24 cellular contexts compared by ENCODE assay signal in the genomic region with DNA sequence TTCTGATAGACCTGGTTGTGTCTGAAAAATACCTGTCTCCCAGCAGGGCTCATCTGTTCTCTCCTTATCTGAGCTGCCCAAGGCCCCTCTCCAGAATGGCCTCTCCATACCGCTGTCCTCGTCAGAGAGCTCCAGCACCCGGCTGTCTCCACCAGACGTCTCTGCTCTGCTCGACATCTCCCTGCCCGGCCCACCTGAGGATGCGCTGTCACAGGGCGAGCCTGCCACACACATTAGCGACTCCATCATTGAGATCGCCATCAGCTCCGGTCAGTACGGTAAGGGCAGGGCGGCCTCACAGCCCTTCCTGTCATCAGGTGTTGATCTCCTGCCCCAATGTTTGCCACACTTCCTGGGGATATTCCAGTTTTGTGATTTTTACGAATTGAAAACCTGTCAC. TPM values are rescaled to one million over a fixed set of nuclear protein-coding genes. Genes with fewer than 3 reads are reported as not detected.
DNase-seq lines count a peak whose midpoint lies in the region; ATAC-seq, FAIRE-seq and TF ChIP-seq lines count a peak whose summit lies in the region.
"Had no signal": no experiment of that assay in that cellular context is flagged by ENCODE, and none has a peak within 500 bp of the region (broad histone marks: within the 10 kb centered on the region; RNA-seq: fewer than 3 reads in every experiment).

No MANE protein-coding gene starts in this region.

- no peaks in the 10 kb centered on the region for H3K27me3 ChIP-seq in osteoblast (ENCODE audit: insufficient read depth, low read length)
- H3K27me3 ChIP-seq in prostate gland (replicated peaks; ENCODE audit: insufficient read depth): no peaks in the 10 kb centered on the region
- H3K27me3 ChIP-seq: BE2C; BLaER1 treated with 17β-estradiol and CSF1 and Interleukin-3, amounts not matched to agents 10 nM and 100 nM had no signal

- H2AFZ ChIP-seq in osteoblast (ENCODE audit: low read length): no peak overlapping the region
- H2AFZ ChIP-seq: GM23248 had no signal

- no peak for TF ChIP-seq POLR2A in prostate gland (IDR thresholded peaks at IDR 0.05)

- TF ChIP-seq CTCF in kidney (IDR thresholded peaks at IDR 0.05; ENCODE audit: borderline replicate concordance, extremely low read depth, insufficient read depth) (no peak), osteoblast (IDR thresholded peaks at IDR 0.05; ENCODE audit: extremely low read depth, low read depth, low read length) (no peak), prostate gland (IDR thresholded peaks at IDR 0.05) (no peak)

- H3K36me3 ChIP-seq in kidney (ENCODE audit: control insufficient read depth in 1 of 2, insufficient read depth in 2 of 2, low read length in 2 of 2): peaks cover 60 to 82% of the 10 kb centered on the region in 2 donors
- H3K36me3 ChIP-seq in osteoblast (ENCODE audit: insufficient read depth, low read length): peaks cover 87% of the 10 kb centered on the region
- peaks cover 35 to 50% of the 10 kb centered on the region in 2 donors for H3K36me3 ChIP-seq in prostate gland

- no peaks in the 10 kb centered on the region for H4K20me1 ChIP-seq in osteoblast (ENCODE audit: insufficient read depth, low read length)

- no peak overlapping the region for H3K9ac ChIP-seq in kidney (ENCODE audit: low read length in 2 of 2)
- H3K9ac ChIP-seq: BLaER1 treated with 17β-estradiol and CSF1 and Interleukin-3, amounts not matched to agents 10 nM and 100 nM; GM23248 had no signal

- intact Hi-C loops in Right ventricle myocardium superior (cut with DNase I): no loop called here
- intact Hi-C loops in cardiac septum (cut with DNase I): no loop called here
- intact Hi-C loops in kidney (cut with DNase I): no loop called here
- intact Hi-C loops in prostate gland (cut with DNase I): no loop called here

- 94% methylated on average over 14 of the region's 14 CpGs for WGBS in prostate gland

- H3K4me2 ChIP-seq in osteoblast (ENCODE audit: insufficient read depth, low read length): no peak overlapping the region
- H3K4me2 ChIP-seq: A549; BLaER1 treated with 17β-estradiol and CSF1 and Interleukin-3, amounts not matched to agents 10 nM and 100 nM had no signal

- H3K4me3 ChIP-seq in kidney (ENCODE audit: low read length in 2 of 2): no peak overlapping the region
- no peak overlapping the region for H3K4me3 ChIP-seq in osteoblast (ENCODE audit: insufficient read depth, low read length)
- H3K4me3 ChIP-seq in prostate gland: no peak overlapping the region
- H3K4me3 ChIP-seq: A549; BLaER1 treated with 17β-estradiol and CSF1 and Interleukin-3, amounts not matched to agents 10 nM and 100 nM; GM23248 had no signal

- no peak overlapping the region for H3K27ac ChIP-seq in kidney (ENCODE audit: low read depth in 2 of 2, low read length in 2 of 2)
- no peak overlapping the region for H3K27ac ChIP-seq in osteoblast (ENCODE audit: low read depth, low read length)
- no peak overlapping the region for H3K27ac ChIP-seq in prostate gland
- H3K27ac ChIP-seq: A549; BLaER1 treated with 17β-estradiol and CSF1 and Interleukin-3, amounts not matched to agents 10 nM and 100 nM; GM23248 had no signal

- DNase-seq in Right ventricle myocardium superior: peak; percentile 32
- DNase-seq in cardiac septum (ENCODE audit: low spot score): no peak
- DNase-seq in kidney: peak; percentile 56
- DNase-seq in osteoblast (ENCODE audit: insufficient read length, low spot score, missing footprints): peak; percentile 31
- no peak for DNase-seq in OCI-M1 (lab: John Stamatoyannopoulos, UW)
- no peak for DNase-seq in prostate gland (ENCODE audit: low spot score)
- DNase-seq: 8988T; ACHN; AML-193; BE2C; Calu3; CD4-positive, alpha-beta memory T cell; COR-L47; DMS53; DMS79 treated with DMSO at 0.1 percent for 48 hours; GF-D8; GM23248; H7; HCEC 1CT had no signal

- no peak for ATAC-seq in Right ventricle myocardium superior (ENCODE audit: poor library complexity)

- H3K4me1 ChIP-seq in kidney (ENCODE audit: control insufficient read depth in 1 of 2, insufficient read depth in 1 of 2, low read depth in 1 of 2, low read length in 2 of 2) (no peaks in the 10 kb centered on the region), osteoblast (ENCODE audit: insufficient read depth, low read length) (no peaks in the 10 kb centered on the region), prostate gland (replicated peaks) (no peaks in the 10 kb centered on the region)
- H3K4me1 ChIP-seq: A549; BE2C; BLaER1 treated with 17β-estradiol and CSF1 and Interleukin-3, amounts not matched to agents 10 nM and 100 nM had no signal

- H3K9me3 ChIP-seq in kidney (ENCODE audit: control insufficient read depth in 1 of 2, low read length in 2 of 2): no peaks in the 10 kb centered on the region
- no peaks in the 10 kb centered on the region for H3K9me3 ChIP-seq in osteoblast (ENCODE audit: low read depth, low read length)
- no peaks in the 10 kb centered on the region for H3K9me3 ChIP-seq in prostate gland
- H3K9me3 ChIP-seq: A549; BE2C; BLaER1 treated with 17β-estradiol and CSF1 and Interleukin-3, amounts not matched to agents 10 nM and 100 nM had no signal

- no peak for FAIRE-seq in kidney (lab: Jason Lieb, UNC)
- FAIRE-seq: A549, GM12891, GM18507, H1 had no signal

- no peaks in the 10 kb centered on the region for H3K79me2 ChIP-seq in osteoblast (ENCODE audit: insufficient read depth, low read length)

RNA-seq across cellular contexts. Expression of a gene that starts 10.2 kb away (rescaled TPM):
- total RNA-seq in Right ventricle myocardium superior (30.6 TPM), cardiac septum (26.2 TPM), kidney (89.3 TPM), osteoblast (22.8 and 26.2 TPM in 2 replicates), prostate gland (10 to 100 TPM; 56.6 to 75.3 TPM)
- 32.8 TPM for polyA plus RNA-seq in kidney (ENCODE audit: insufficient read depth, low read depth, low replicate concordance)

RNA-seq across cellular contexts. Expression of a gene that starts 38.1 kb away (rescaled TPM):
- total RNA-seq in Right ventricle myocardium superior (61.4 TPM), cardiac septum (71.4 TPM), kidney (67.7 TPM), osteoblast (64.1 and 71.0 TPM in 2 replicates), prostate gland (100 to 1,000 TPM in 1 of 2 donors, 10 to 100 TPM in 1; 56.0 to 157 TPM)
- 10.6 TPM for polyA plus RNA-seq in kidney (ENCODE audit: insufficient read depth, low read depth, low replicate concordance)

RNA-seq across cellular contexts. Expression of a gene that starts 55.8 kb away (rescaled TPM):
- total RNA-seq in Right ventricle myocardium superior (10.0 TPM), cardiac septum (12.4 TPM), kidney (20.0 TPM), osteoblast (9.7 and 11.2 TPM in 2 replicates), prostate gland (10 to 100 TPM; 12.7 to 36.0 TPM)
- 2.9 TPM for polyA plus RNA-seq in kidney (ENCODE audit: insufficient read depth, low read depth, low replicate concordance)

RNA-seq across cellular contexts. Expression of a gene that starts 56.0 kb away (rescaled TPM):
- total RNA-seq in Right ventricle myocardium superior: 8.4 TPM
- total RNA-seq in cardiac septum: 10.5 TPM
- 38.0 TPM for total RNA-seq in kidney
- polyA plus RNA-seq in kidney (ENCODE audit: insufficient read depth, low read depth, low replicate concordance): 13.5 TPM
- total RNA-seq in osteoblast: 37.1 and 38.0 TPM in 2 replicates
- 10 to 100 TPM; 30.1 to 41.9 TPM for total RNA-seq in prostate gland

Comparison
In these comparisons a context has a peak if more than half of its experiments do, and no peak if none do; other contexts are left out.
1. DNase-seq: peak in Right ventricle myocardium superior (single experiment), kidney (single experiment) and osteoblast (single experiment); none in cardiac septum (single experiment), OCI-M1 (single experiment) and prostate gland (single experiment).